ENCODE assay signal across 23 cellular contexts in genomic region chr1:236751385-236751784, GRCh38.
"Had no signal": no experiment of that assay in that cellular context is flagged by ENCODE, and none has a peak within 500 bp of the region (broad histone marks: within the 10 kb centered on the region; RNA-seq: fewer than 3 reads in every experiment).

No MANE protein-coding gene starts in this region.

- DNase-seq: MG63, NCI-H1092, NCI-H1105 treated with DMSO at 0.1 percent for 48 hours, NCI-H1417 treated with DMSO at 0.1 percent for 48 hours, NCI-H146, NCI-H1694 treated with DMSO at 0.1 percent for 48 hours, NCI-H1930, NCI-H2081, NCI-H2107, NCI-H2171, NCI-H226, NCI-H446, NCI-H510A, NCI-H524 treated with DMSO at 0.1 percent for 48 hours, NCI-H69, NCI-H774, Right ventricle myocardium superior, RPMI8226, SIG-M5, SK-N-SH had no signal

- H3K4me3 ChIP-seq: MG63, SJSA1 had no signal

- H3K4me3 Mint-ChIP-seq: IgD-negative memory B cell had no signal

- H3K9me3 Mint-ChIP-seq: IgD-negative memory B cell had no signal

- H3K9me3 ChIP-seq: MG63, SJSA1, SK-N-SH had no signal

- H3K36me3 Mint-ChIP-seq: IgD-negative memory B cell had no signal

- H3K36me3 ChIP-seq: MG63, SJSA1 had no signal

- H3K27ac Mint-ChIP-seq: IgD-negative memory B cell had no signal

- H3K4me1 ChIP-seq: SJSA1 had no signal

- H3K27ac ChIP-seq: HL-60, SJSA1 had no signal

- H3K27me3 ChIP-seq: MG63 had no signal

- H3K4me1 Mint-ChIP-seq: IgD-negative memory B cell had no signal
